In genomic region chr20:20051767-20052073, GRCh38 we compare ENCODE assay signal across 9 cellular contexts. TPM values are rescaled to one million over a fixed set of nuclear protein-coding genes. Genes with fewer than 3 reads are reported as not detected.
DNase-seq lines count a peak whose midpoint lies in the region; ATAC-seq and TF ChIP-seq lines count a peak whose summit lies in the region.
"Had no signal": no experiment of that assay in that cellular context is flagged by ENCODE, and none has a peak within 500 bp of the region (broad histone marks: within the 10 kb centered on the region; RNA-seq: fewer than 3 reads in every experiment).

No MANE protein-coding gene starts in this region.

- no peak for DNase-seq in Karpas-422
- DNase-seq in neural crest cell (ENCODE audit: low read depth, low spot score) = no peak
- DNase-seq in putamen (ENCODE audit: low spot score) = no peak
- DNase-seq in NCI-H510A treated with DMSO at 0.1 percent for 48 hours (lab: John Stamatoyannopoulos, UW) = no peak
- DNase-seq in NK-92 treated with Interleukin-12 subunit alpha and Interleukin-12 subunit beta, amount 100 ng/mL, for 24 hours (lab: John Stamatoyannopoulos, UW) = no peak

- H3K9me2 ChIP-seq in Karpas-422 (replicated peaks; ENCODE audit: insufficient read depth, low read length) = no peaks in the 10 kb centered on the region

- peak overlapping the region; percentile 88 for H3K9ac ChIP-seq in Karpas-422 (ENCODE audit: low read length)

- H3K4me3 Mint-ChIP-seq in neural crest cell = peak overlapping the region; percentile 98

- no peaks in the 10 kb centered on the region for H3K9me3 ChIP-seq in Karpas-422 (ENCODE audit: low read length)
- H3K9me3 ChIP-seq in ectodermal cell (ENCODE audit: control insufficient read depth, low read length) = no peaks in the 10 kb centered on the region

- ATAC-seq in GM18861 (IDR thresholded peaks at IDR 0.05; ENCODE audit: unreplicated experiment) (peak; percentile 9), GM21515 (IDR thresholded peaks at IDR 0.05; ENCODE audit: unreplicated experiment) (no peak)

- H3K27me3 ChIP-seq in Karpas-422 (ENCODE audit: low read length) (no peaks in the 10 kb centered on the region), ectodermal cell (ENCODE audit: control insufficient read depth, insufficient read depth, low read length, poor library complexity, severe bottlenecking) (no peaks in the 10 kb centered on the region)

- no peak for TF ChIP-seq CTCF in neural crest cell (conservative IDR thresholded peaks at IDR 0.05)

- peaks cover 13% of the 10 kb centered on the region for H3K4me1 Mint-ChIP-seq in neural crest cell

- H3K36me3 ChIP-seq in Karpas-422 (ENCODE audit: insufficient read depth, low read length) (peaks cover 25% of the 10 kb centered on the region; the same call in 1 of the 2 replicates), ectodermal cell (ENCODE audit: control insufficient read depth, insufficient read depth, low read length) (peaks cover 12% of the 10 kb centered on the region)

- H3K4me1 ChIP-seq in Karpas-422 (ENCODE audit: low read length) (peaks cover 18% of the 10 kb centered on the region), ectodermal cell (ENCODE audit: control insufficient read depth, insufficient read depth, low read length) (no peaks in the 10 kb centered on the region)

- peak overlapping the region; percentile 84 for H3K27ac Mint-ChIP-seq in neural crest cell (ENCODE audit: unreplicated experiment)

- peak overlapping the region; percentile 82 for H3K4me2 ChIP-seq in Karpas-422 (ENCODE audit: low read depth, low read length, poor library complexity, severe bottlenecking)

- no peak overlapping the region for H2AFZ ChIP-seq in Karpas-422 (ENCODE audit: low read length)

- H3K27ac ChIP-seq in Karpas-422 (ENCODE audit: low read length) = no peak overlapping the region
- H3K27ac ChIP-seq in ectodermal cell (ENCODE audit: insufficient read depth, low read depth, low read length, poor library complexity, severe bottlenecking) = peak overlapping the region; percentile 30

- no peaks in the 10 kb centered on the region for H3K9me3 Mint-ChIP-seq in neural crest cell

- H4K20me1 ChIP-seq in Karpas-422 (ENCODE audit: insufficient read depth, low read depth, low read length) = no peaks in the 10 kb centered on the region; the same call in 1 of the 2 replicates

- peaks cover 23% of the 10 kb centered on the region for H3K79me2 ChIP-seq in Karpas-422 (ENCODE audit: low read length)

- H3K27me3 Mint-ChIP-seq in neural crest cell (ENCODE audit: low read depth) = peaks cover 6% of the 10 kb centered on the region

- H3K4me3 ChIP-seq in Karpas-422 (ENCODE audit: low read length) = peak overlapping the region; percentile 92
- H3K4me3 ChIP-seq in ectodermal cell (ENCODE audit: insufficient read depth, low read depth, low read length) = peak overlapping the region; percentile 95

- peaks cover 4% of the 10 kb centered on the region for H3K36me3 Mint-ChIP-seq in neural crest cell (ENCODE audit: low read depth)

- WGBS in ectodermal cell, 2 experiments = 2 to 3% methylated on average over 13 of the region's 13 CpGs

RNA-seq across cellular contexts. Expression of gene CRNKL1, which starts 0.5 kb away (rescaled TPM):
- 17.6 and 18.4 TPM in 2 replicates for total RNA-seq in Karpas-422 (2014; rRNA removed; shearing (Covaris generic); ENCODE audit: low replicate concordance)
- 27.9 TPM for polyA plus RNA-seq in ectodermal cell (2013, experiment 1 of 4)
- polyA plus RNA-seq in ectodermal cell (2013, experiment 2 of 4) = 30.7 TPM
- 25.0 TPM for polyA plus RNA-seq in ectodermal cell (2013, experiment 3 of 4)
- polyA plus RNA-seq in ectodermal cell (2013, experiment 4 of 4) = 28.3 TPM
- 24.0 and 25.8 TPM in 2 replicates for total RNA-seq in neural crest cell

RNA-seq across cellular contexts. Expression of gene CFAP61, which starts 0.6 kb away (rescaled TPM):
- total RNA-seq in Karpas-422 (2014; rRNA removed; shearing (Covaris generic); ENCODE audit: low replicate concordance) = 0.19 TPM in 1 of 2 replicates, not detected in the other
- polyA plus RNA-seq in ectodermal cell (2013, experiment 1 of 4) = 0.80 TPM
- 0.80 TPM for polyA plus RNA-seq in ectodermal cell (2013, experiment 2 of 4)
- 0.64 TPM for polyA plus RNA-seq in ectodermal cell (2013, experiment 3 of 4)
- 1.7 TPM for polyA plus RNA-seq in ectodermal cell (2013, experiment 4 of 4)
- 1.7 and 1.9 TPM in 2 replicates for total RNA-seq in neural crest cell
- total RNA-seq: T-helper 2 cell treated with Interferon-gamma antibody and Interleukin-4, amounts not matched to agents 100 ng/mL and 5 ng/mL, for 36 hours had no signal

RNA-seq across cellular contexts. Expression of gene NAA20, which starts 34.6 kb away (rescaled TPM):
- total RNA-seq in Karpas-422 (2014; rRNA removed; shearing (Covaris generic); ENCODE audit: low replicate concordance) = 32.8 and 39.0 TPM in 2 replicates
- 34.1 TPM for polyA plus RNA-seq in ectodermal cell (2013, experiment 1 of 4)
- 39.8 TPM for polyA plus RNA-seq in ectodermal cell (2013, experiment 2 of 4)
- polyA plus RNA-seq in ectodermal cell (2013, experiment 3 of 4) = 37.3 TPM
- 38.3 TPM for polyA plus RNA-seq in ectodermal cell (2013, experiment 4 of 4)
- 38.2 and 40.3 TPM in 2 replicates for total RNA-seq in neural crest cell
